In genomic region chr15:61115241-61115640, GRCh38 we compare ENCODE assay signal across 30 cellular contexts.
A peak's percentile ranks its signal among the peaks of the same experiment; 100 is the strongest.
DNase-seq lines count a peak whose midpoint lies in the region; ATAC-seq and TF ChIP-seq lines count a peak whose summit lies in the region.
"Had no signal": no experiment of that assay in that cellular context is flagged by ENCODE, and none has a peak within 500 bp of the region (broad histone marks: within the 10 kb centered on the region; RNA-seq: fewer than 3 reads in every experiment).

No MANE protein-coding gene starts in this region.

- H3K27ac ChIP-seq in psoas muscle, result peak overlapping the region; percentile 46
- H3K27ac ChIP-seq in MM.1S (ENCODE audit: low read length), result no peak overlapping the region
- no peak overlapping the region for H3K27ac ChIP-seq in ovary
- H3K27ac ChIP-seq: HL-60, left ventricle myocardium inferior, neural progenitor cell, SJCRH30, tibial artery, WERI-Rb-1 had no signal

- H3K27me3 ChIP-seq in BJ (ENCODE audit: control insufficient read depth, insufficient read depth, low read length) (no peaks in the 10 kb centered on the region), psoas muscle (ENCODE audit: insufficient read depth in 3 of 3, low read length in 2 of 3) (no peaks in the 10 kb centered on the region), MM.1S (replicated peaks; ENCODE audit: insufficient read depth, low read length) (no peaks in the 10 kb centered on the region), ovary (no peaks in the 10 kb centered on the region)
- H3K27me3 ChIP-seq: neural progenitor cell, SJCRH30, tibial artery had no signal

- CTCF ChIA-PET in BJ (lab: Yijun Ruan, JAX), result interaction anchor here (0.6 kb wide), 1 partner anchor 22 kb away, joined by 3 read pairs; no protein-coding TSS in a partner anchor

- no peaks in the 10 kb centered on the region for H3K9me3 ChIP-seq in psoas muscle
- no peaks in the 10 kb centered on the region for H3K9me3 ChIP-seq in MM.1S (replicated peaks; ENCODE audit: insufficient read depth, low read length)
- H3K9me3 ChIP-seq in ovary, result no peaks in the 10 kb centered on the region
- H3K9me3 ChIP-seq: left ventricle myocardium inferior, SJCRH30, tibial artery had no signal

- no peak overlapping the region for H2AFZ ChIP-seq in MM.1S (ENCODE audit: low read length)
- H2AFZ ChIP-seq: neural progenitor cell had no signal

- DNase-seq in BJ (ENCODE audit: low read depth) (peak; percentile 19), HT1080 (ENCODE audit: low read depth) (peak; percentile 12), astrocyte of the spinal cord (ENCODE audit: low read depth, low spot score) (peak; percentile 58), psoas muscle (no peak), MM.1S (no peak), C1 segment of cervical spinal cord (lab: John Stamatoyannopoulos, UW) (no peak), ovary (no peak)
- DNase-seq: activated CD4-positive, alpha-beta T cell treated with anti-CD3 and anti-CD28 coated beads, Interleukin-2, amount 10 ng/mL, durations not matched to agents 24 days and 14 days; activated CD8-positive, alpha-beta memory T cell treated with anti-CD3 and anti-CD28 coated beads for 24 hours; activated effector memory CD4-positive, alpha-beta T cell treated with Interleukin-2 at 50 U/mL for 16 hours; aorta; CD4-positive, CD25-positive, alpha-beta regulatory T cell; cortex of kidney; DND-41; effector memory CD4-positive, alpha-beta T cell; H9; left ventricle myocardium inferior; mesenchymal stem cell; MV-4-11; NCI-H146; NCI-H748 treated with DMSO at 0.1 percent for 48 hours; RPMI8226; stimulated activated CD4-positive, alpha-beta T cell treated with anti-CD3 and anti-CD28 coated beads, Interleukin-4, amount 100 ng/mL, for 24 hours; T1000; WERI-Rb-1 had no signal

- no peaks in the 10 kb centered on the region for H3K79me2 ChIP-seq in MM.1S (ENCODE audit: low read length)

- TF ChIP-seq EP300 in ovary (IDR thresholded peaks at IDR 0.05), result no peak

- peaks cover 29% of the 10 kb centered on the region for H3K4me1 ChIP-seq in psoas muscle
- H3K4me1 ChIP-seq in MM.1S (ENCODE audit: low read length), result no peaks in the 10 kb centered on the region
- H3K4me1 ChIP-seq in ovary (ENCODE audit: insufficient read depth), result no peaks in the 10 kb centered on the region
- H3K4me1 ChIP-seq: left ventricle myocardium inferior, tibial artery had no signal

- no peak overlapping the region for H3K4me2 ChIP-seq in MM.1S (ENCODE audit: low read depth, low read length)
- H3K4me2 ChIP-seq: neural progenitor cell had no signal

- intact Hi-C loops in psoas muscle (cut with DNase I) (no loop called here), ovary (cut with DNase I) (no loop called here)

- no peaks in the 10 kb centered on the region for H3F3A ChIP-seq in MM.1S (ENCODE audit: insufficient read depth, low read length)

- in situ Hi-C loops in astrocyte of the spinal cord (cut with HindIII; ENCODE audit: low sequenced_read_pairs), result no loop called here

- POLR2A ChIA-PET in BJ (lab: Charles Lee), result no interaction called here

- ATAC-seq in psoas muscle, result no peak
- ATAC-seq: sciatic nerve had no signal

- TF ChIP-seq POLR2A in ovary (IDR thresholded peaks at IDR 0.05), result no peak

- H3K4me3 ChIP-seq in BJ (ENCODE audit: low read depth, low read length) (no peak overlapping the region), astrocyte of the spinal cord (ENCODE audit: low read depth, low read length) (no peak overlapping the region), psoas muscle (no peak overlapping the region), MM.1S (ENCODE audit: low read length) (no peak overlapping the region), ovary (no peak overlapping the region)
- H3K4me3 ChIP-seq: left ventricle myocardium inferior, neural progenitor cell, SJCRH30, tibial artery had no signal

- H3K9me2 ChIP-seq in MM.1S (replicated peaks; ENCODE audit: insufficient read depth, low read length), result no peaks in the 10 kb centered on the region

- no peak overlapping the region for H3K9ac ChIP-seq in MM.1S (ENCODE audit: low read length)
- H3K9ac ChIP-seq: neural progenitor cell had no signal

- TF ChIP-seq CTCF in BJ (IDR thresholded peaks at IDR 0.05; ENCODE audit: insufficient read depth, low read depth, low read length) (no peak), astrocyte of the spinal cord (IDR thresholded peaks at IDR 0.05; ENCODE audit: low read depth, low read length) (no peak), psoas muscle (IDR thresholded peaks at IDR 0.05) (no peak), MM.1S (IDR thresholded peaks at IDR 0.05; ENCODE audit: low read length) (no peak), ovary (IDR thresholded peaks at IDR 0.05) (no peak)

- no peaks in the 10 kb centered on the region for H3K36me3 ChIP-seq in BJ (ENCODE audit: control insufficient read depth, insufficient read depth, low read length)
- H3K36me3 ChIP-seq in psoas muscle (ENCODE audit: insufficient read depth in 1 of 2, low read depth in 1 of 2), result no peaks in the 10 kb centered on the region
- H3K36me3 ChIP-seq in MM.1S (replicated peaks; ENCODE audit: insufficient read depth, low read length), result no peaks in the 10 kb centered on the region
- no peaks in the 10 kb centered on the region for H3K36me3 ChIP-seq in ovary
- H3K36me3 ChIP-seq: left ventricle myocardium inferior, neural progenitor cell, SJCRH30, WERI-Rb-1 had no signal

- no peaks in the 10 kb centered on the region for H4K20me1 ChIP-seq in MM.1S (ENCODE audit: insufficient read depth, low read length)

- WGBS in psoas muscle, 3 donors, result 63 to 96% (median 66%) methylated on average over 2 of the region's 2 CpGs
- 63 to 76% (median 63%) methylated on average over 2 of the region's 2 CpGs for WGBS in ovary, 3 donors

Comparison
In these comparisons a context has a peak if more than half of its experiments do, and no peak if none do; other contexts are left out.
1. DNase-seq: peak in BJ (single experiment), HT1080 (single experiment) and astrocyte of the spinal cord (single experiment); none in psoas muscle (0 of 2), MM.1S (single experiment), C1 segment of cervical spinal cord (0 of 14) and ovary (0 of 5).